ENCODE assay signal across 15 cellular contexts in genomic region chr19:34480491-34480890, GRCh38. TPM values are rescaled to one million over a fixed set of nuclear protein-coding genes. Genes with fewer than 3 reads are reported as not detected.
A peak's percentile ranks its signal among the peaks of the same experiment; 100 is the strongest.
DNase-seq lines count a peak whose midpoint lies in the region; ATAC-seq and TF ChIP-seq lines count a peak whose summit lies in the region.
"Had no signal": no experiment of that assay in that cellular context is flagged by ENCODE, and none has a peak within 500 bp of the region (broad histone marks: within the 10 kb centered on the region; RNA-seq: fewer than 3 reads in every experiment).

No MANE protein-coding gene starts in this region.

- peak overlapping the region; percentile 48 for H3K4me3 Mint-ChIP-seq in nephron progenitor cell
- H3K4me3 Mint-ChIP-seq: activated T-helper 1 cell treated with anti-CD3 and anti-CD28 coated beads, Interleukin-12 subunit alpha, Interleukin-12 subunit beta, Interleukin-2, Interleukin-4 antibody, amounts not matched to agents 30 ng/mL and 10 ng/mL and 1 ng/mL, durations not matched to agents 14 hours and 24 hours and 36 hours; CD4-positive, alpha-beta memory T cell had no signal

- H3K27ac Mint-ChIP-seq in nephron progenitor cell, result no peak overlapping the region
- H3K27ac Mint-ChIP-seq: activated T-helper 1 cell treated with anti-CD3 and anti-CD28 coated beads, Interleukin-12 subunit alpha, Interleukin-12 subunit beta, Interleukin-2, Interleukin-4 antibody, amounts not matched to agents 30 ng/mL and 10 ng/mL and 1 ng/mL, durations not matched to agents 14 hours and 24 hours and 36 hours; CD4-positive, alpha-beta memory T cell had no signal

- H3K36me3 Mint-ChIP-seq in nephron progenitor cell (ENCODE audit: low read depth), result peaks cover 5% of the 10 kb centered on the region
- H3K36me3 Mint-ChIP-seq: CD4-positive, alpha-beta memory T cell had no signal

- no TSS peak for BruUV-seq in Panc1 (replicated peaks; lab: Mats Ljungman, UMichigan)

- intact Hi-C loops in Panc1 (cut with micrococcal nuclease; ENCODE audit: unreplicated experiment), result no loop called here
- intact Hi-C loops in tibial artery (cut with DNase I; ENCODE audit: low total_unique reads), result loop anchor here (5.0 kb wide), 1 partner anchor 53 kb away; the partner anchor contains the start of gene UBA2
- intact Hi-C loops in mucosa of descending colon (cut with DNase I, micrococcal nuclease), result no loop called here

- DNase-seq in Panc1 (ENCODE audit: low read depth, low spot score) (no peak), fibroblast of villous mesenchyme (ENCODE audit: low read depth) (no peak), nephron progenitor cell (no peak), tibial artery (peak in 1 of 2 donors; percentile 64), mucosa of descending colon (no peak), MV-4-11 (lab: John Stamatoyannopoulos, UW) (no peak), HuH-7 (ENCODE audit: low spot score) (no peak), DMS 273 (lab: John Stamatoyannopoulos, UW; ENCODE audit: unreplicated experiment) (no peak)
- DNase-seq: activated CD4-positive, alpha-beta T cell treated with anti-CD3 and anti-CD28 coated beads, Interleukin-2, amount 50 U/mL, for 1 hour; aorta; CD4-positive, alpha-beta memory T cell; HCEC 1CT; stimulated activated naive CD8-positive, alpha-beta T cell treated with anti-CD3 and anti-CD28 coated beads, Interleukin-15, Interleukin-2, amounts not matched to agents 100 U/mL and 50 U/mL, for 24 hours; T-helper 2 cell had no signal

- ATAC-seq in Panc1 (no peak), mucosa of descending colon (no peak)
- ATAC-seq: stimulated activated naive CD8-positive, alpha-beta T cell treated with anti-CD3 and anti-CD28 coated beads, Interleukin-15, Interleukin-2, amounts not matched to agents 100 U/mL and 50 U/mL, for 24 hours had no signal

- POLR2A ChIA-PET in Panc1 (lab: Charles Lee), result no interaction called here

- H3K4me3 ChIP-seq in Panc1 (ENCODE audit: low read depth in 2 of 2, low read length in 2 of 2), result peak overlapping the region in 1 of 2 experiments; percentile 65; a peak in 2 of 4 replicates
- H3K4me3 ChIP-seq in fibroblast of villous mesenchyme (ENCODE audit: low read depth, low read length), result peak overlapping the region; percentile 59
- H3K4me3 ChIP-seq in tibial artery, result peak overlapping the region; percentile 85 to 87
- no peak overlapping the region for H3K4me3 ChIP-seq in mucosa of descending colon

- H3K4me1 Mint-ChIP-seq in nephron progenitor cell, result peaks cover 26% of the 10 kb centered on the region

- in situ Hi-C loops in Panc1 (cut with HindIII; ENCODE audit: low pct_unique_long_range_greater_than_20kb, low sequenced_read_pairs), result no loop called here

- TF ChIP-seq CTCF in Panc1 (IDR thresholded peaks at IDR 0.05), result no peak
- no peak for TF ChIP-seq CTCF in fibroblast of villous mesenchyme (IDR thresholded peaks at IDR 0.05; ENCODE audit: insufficient read depth, low read depth, low read length)
- TF ChIP-seq CTCF in nephron progenitor cell (IDR thresholded peaks at IDR 0.05), result no peak
- no peak for TF ChIP-seq CTCF in tibial artery (IDR thresholded peaks at IDR 0.05)
- TF ChIP-seq CTCF in mucosa of descending colon (IDR thresholded peaks at IDR 0.05), result no peak

- H3K4me1 ChIP-seq in Panc1 (ENCODE audit: control insufficient read depth, insufficient read depth, low read length), result peaks cover 15% of the 10 kb centered on the region
- H3K4me1 ChIP-seq in tibial artery, result peaks cover 0 to 54% (median 34%) of the 10 kb centered on the region in 4 donors
- H3K4me1 ChIP-seq in mucosa of descending colon (ENCODE audit: low read depth), result peaks cover 4% of the 10 kb centered on the region

- H3K9me3 ChIP-seq in Panc1 (ENCODE audit: control insufficient read depth, insufficient read depth, low read depth, low read length) (no peaks in the 10 kb centered on the region), tibial artery (no peaks in the 10 kb centered on the region), mucosa of descending colon (no peaks in the 10 kb centered on the region)

- H3K27me3 ChIP-seq in Panc1 (ENCODE audit: control insufficient read depth, insufficient read depth, low read length), result no peaks in the 10 kb centered on the region
- no peaks in the 10 kb centered on the region for H3K27me3 ChIP-seq in tibial artery

- no peaks in the 10 kb centered on the region for H3K9me3 Mint-ChIP-seq in nephron progenitor cell
- H3K9me3 Mint-ChIP-seq: activated T-helper 1 cell treated with anti-CD3 and anti-CD28 coated beads, Interleukin-12 subunit alpha, Interleukin-12 subunit beta, Interleukin-2, Interleukin-4 antibody, amounts not matched to agents 30 ng/mL and 10 ng/mL and 1 ng/mL, durations not matched to agents 14 hours and 24 hours and 36 hours had no signal

- CTCF ChIA-PET in Panc1 (lab: Charles Lee), result no interaction called here

- H3K27ac ChIP-seq in Panc1 (ENCODE audit: low read length) (peak overlapping the region; percentile 88), tibial artery (peak overlapping the region; percentile 96 to 98)

- no peaks in the 10 kb centered on the region for H3K36me3 ChIP-seq in Panc1 (ENCODE audit: control insufficient read depth, insufficient read depth, low read length)
- H3K36me3 ChIP-seq in tibial artery, result no peaks in the 10 kb centered on the region
- H3K36me3 ChIP-seq in mucosa of descending colon (ENCODE audit: low read depth), result no peaks in the 10 kb centered on the region

- peaks cover 14% of the 10 kb centered on the region for H3K27me3 Mint-ChIP-seq in nephron progenitor cell (ENCODE audit: low read depth, poor library complexity)

RNA-seq across cellular contexts. Expression of gene WTIP, which starts 1.1 kb away (rescaled TPM):
- 73.6 TPM for total RNA-seq in Panc1 (2021; ENCODE audit: unreplicated experiment)
- 72.0 TPM for polyA plus RNA-seq in Panc1 (2012; ENCODE audit: insufficient read length)
- 28.0 and 40.6 TPM in 2 replicates for total RNA-seq in fibroblast of villous mesenchyme
- 10 to 100 TPM in 1 of 3 donors, 1 to 10 TPM in 2; 1.5 to 12.3 (median 3.2) TPM for total RNA-seq in mucosa of descending colon
- polyA plus RNA-seq: CD4-positive, alpha-beta memory T cell had no signal

RNA-seq across cellular contexts. Expression of gene UBA2, which starts 52.3 kb away (rescaled TPM):
- 215 TPM for total RNA-seq in Panc1 (2021; ENCODE audit: unreplicated experiment)
- polyA plus RNA-seq in Panc1 (2012; ENCODE audit: insufficient read length), result 228 TPM
- 108 and 121 TPM in 2 replicates for total RNA-seq in fibroblast of villous mesenchyme
- 10 to 100 TPM; 41.0 to 63.6 (median 48.3) TPM for total RNA-seq in mucosa of descending colon
